Comparison of ENCODE assay signal across 13 cellular contexts in the genomic region with DNA sequence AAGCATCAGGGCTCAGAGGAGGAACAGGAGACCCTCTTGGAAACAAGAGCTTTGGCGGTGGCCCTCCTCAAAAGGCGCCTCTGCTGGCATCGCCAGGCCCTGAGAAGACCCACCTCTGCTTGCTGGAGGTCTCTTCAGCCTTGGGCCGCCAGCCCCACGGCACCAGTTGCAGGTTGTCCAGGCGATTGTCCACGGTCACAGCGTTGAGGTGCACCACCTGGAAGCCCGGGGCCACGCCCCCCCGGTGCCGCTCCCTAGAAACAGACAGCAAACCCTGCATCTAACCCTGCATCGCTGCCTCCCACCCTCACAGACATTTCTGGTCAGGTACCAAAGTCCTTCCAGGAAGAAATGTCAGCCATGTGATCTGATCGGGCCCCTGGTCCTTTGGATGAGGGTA. TPM values are rescaled to one million over a fixed set of nuclear protein-coding genes. Genes with fewer than 3 reads are reported as not detected.
DNase-seq lines count a peak whose midpoint lies in the region; ATAC-seq, FAIRE-seq and TF ChIP-seq lines count a peak whose summit lies in the region.
"Had no signal": no experiment of that assay in that cellular context is flagged by ENCODE, and none has a peak within 500 bp of the region (broad histone marks: within the 10 kb centered on the region; RNA-seq: fewer than 3 reads in every experiment).

No MANE protein-coding gene starts in this region.

- ATAC-seq in HepG2 (no peak), right lobe of liver (no peak), HG02763 (IDR thresholded peaks at IDR 0.05; ENCODE audit: unreplicated experiment) (no peak)

- H3K4me2 ChIP-seq in HepG2 (ENCODE audit: low read depth, low read length) = no peak overlapping the region

- DNase-seq in HepG2 (ENCODE audit: low spot score) (no peak), right lobe of liver (no peak), epidermal melanocyte (ENCODE audit: insufficient read length, low spot score) (peak; percentile 1), cerebellum (ENCODE audit: low spot score) (no peak)
- DNase-seq: 8988T; AML-193; C1 segment of cervical spinal cord; Calu3; CD4-positive, alpha-beta T cell; DMS 273 treated with DMSO at 0.1 percent for 48 hours; GM23248; H7 had no signal

- H3K4me3 ChIP-seq in HepG2 (replicated peaks in 1 of 3; ENCODE audit: insufficient read depth in 1 of 3, low read depth in 2 of 3, low read length in 3 of 3) (no peak overlapping the region), right lobe of liver (no peak overlapping the region)
- H3K4me3 ChIP-seq: GM23248 had no signal

- H3K4me1 ChIP-seq in HepG2 (ENCODE audit: insufficient read depth, low read length) (peaks cover 24% of the 10 kb centered on the region), right lobe of liver (peaks cover 0 to 12% (median 3%) of the 10 kb centered on the region in 4 donors)

- H3K9me3 ChIP-seq in HepG2 (ENCODE audit: low read length) (no peaks in the 10 kb centered on the region), right lobe of liver (no peaks in the 10 kb centered on the region)

- TF ChIP-seq RAD21 in HepG2 (CRISPR knock-in tag; IDR thresholded peaks at IDR 0.05) = no peak

- 94% methylated on average over 13 of the region's 14 CpGs for WGBS in HepG2 (ENCODE audit: low lambda C conversion rate)
- WGBS in right lobe of liver (ENCODE audit: insufficient coverage, low coverage, low lambda C conversion rate, missing lambda C conversion rate) = 100% methylated on average over 1 of the region's 14 CpGs

- intact Hi-C loops in HepG2 (cut with micrococcal nuclease; ENCODE audit: unreplicated experiment) (no loop called here), right lobe of liver (cut with DNase I) (no loop called here)

- peaks cover 19% of the 10 kb centered on the region for H3K79me2 ChIP-seq in HepG2 (ENCODE audit: insufficient read depth, low read length)

- CTCF ChIA-PET in HepG2 (lab: Yijun Ruan, JAX; ENCODE audit: low intra/inter-chr PET ratio, low total read pairs) = no interaction called here

- TF ChIP-seq EP300 in HepG2 (IDR thresholded peaks at IDR 0.05; ENCODE audit: low read depth in 2 of 2, low read length in 2 of 2) (no peak), HepG2 (CRISPR knock-in tag; IDR thresholded peaks at IDR 0.05; ENCODE audit: borderline replicate concordance) (no peak)

- H3K27me3 ChIP-seq in HepG2 (ENCODE audit: control insufficient read depth in 1 of 2, insufficient read depth in 2 of 2, low read length in 2 of 2) (no peaks in the 10 kb centered on the region), right lobe of liver (no peaks in the 10 kb centered on the region)

- H4K20me1 ChIP-seq in HepG2 (ENCODE audit: insufficient read depth, low read length) = no peaks in the 10 kb centered on the region

- no TSS peak for BruUV-seq in HepG2 (replicated peaks; lab: Mats Ljungman, UMichigan)

- no peak overlapping the region for H3K9ac ChIP-seq in HepG2 (ENCODE audit: insufficient read depth, low read depth, low read length)
- H3K9ac ChIP-seq: GM23248 had no signal

- TF ChIP-seq POLR2A in HepG2 (IDR thresholded peaks at IDR 0.05; ENCODE audit: insufficient read depth in 1 of 2, low read depth in 2 of 2, low read length in 2 of 2) (no peak), right lobe of liver (IDR thresholded peaks at IDR 0.05) (no peak)

- no peak overlapping the region for H2AFZ ChIP-seq in HepG2 (ENCODE audit: low read length)
- H2AFZ ChIP-seq: GM23248 had no signal

- in situ Hi-C loops in HepG2 (cut with HindIII; ENCODE audit: extremely low pct_ligation_motif_present, low pct_unique_long_range_greater_than_20kb) = no loop called here

- H3K36me3 ChIP-seq in HepG2 (replicated peaks in 1 of 2; ENCODE audit: control insufficient read depth in 1 of 2, insufficient read depth in 2 of 2, low read length in 2 of 2) (peaks cover 22 to 59% of the 10 kb centered on the region in 2 experiments), right lobe of liver (peaks cover 0 to 18% (median under 1%) of the 10 kb centered on the region in 4 donors)

- POLR2A ChIA-PET in HepG2 (lab: Yijun Ruan, JAX) = no interaction called here

- no peak for FAIRE-seq in HepG2 (lab: Jason Lieb, UNC)

- no peak overlapping the region for H3K27ac ChIP-seq in HepG2 (ENCODE audit: extremely low read length, insufficient read depth, low read length)
- H3K27ac ChIP-seq in right lobe of liver = no peak overlapping the region
- H3K27ac ChIP-seq: GM23248 had no signal

- TF ChIP-seq CTCF in HepG2 (CRISPR knock-in tag; IDR thresholded peaks at IDR 0.05) (no peak), right lobe of liver (IDR thresholded peaks at IDR 0.05) (no peak)

RNA-seq across cellular contexts. Expression of a gene that starts 3.5 kb away (rescaled TPM):
- total RNA-seq in HepG2 (2016; rRNA removed; fragmentation: Illumina TruSeq; extraction: Trizol) (29.6 and 38.7 TPM in 2 replicates), right lobe of liver (10 to 100 TPM in 2 of 6 experiments, 1 to 10 TPM in 4; 8.4 to 11.7 (median 9.0) TPM), cerebellum (12.7 TPM)
- 103 and 108 TPM in 2 replicates for total RNA-seq in HepG2 (2016; cell fraction: cytosol; rRNA removed; fragmentation: Illumina TruSeq; extraction: Trizol; ENCODE audit: low read depth)
- 26.0 and 40.1 TPM in 2 replicates for total RNA-seq in HepG2 (2016; cell fraction: insoluble cytoplasmic fraction; rRNA removed; fragmentation: Illumina TruSeq; extraction: Trizol)
- total RNA-seq in HepG2 (2016; cell fraction: membrane; rRNA removed; fragmentation: Illumina TruSeq; extraction: Trizol) = 93.6 and 97.4 TPM in 2 replicates
- 26.3 and 30.8 TPM in 2 replicates for total RNA-seq in HepG2 (2016; cell fraction: nucleus; rRNA removed; fragmentation: Illumina TruSeq; extraction: Trizol)
- 21.3 and 21.8 TPM in 2 replicates for polyA plus RNA-seq in HepG2 (2011; rRNA removed)
- polyA plus RNA-seq in HepG2 (2011; cell fraction: cytosol; rRNA removed) = 19.1 and 23.2 TPM in 2 replicates
- polyA plus RNA-seq in HepG2 (2011; cell fraction: nucleus; rRNA removed) = 46.9 and 49.7 TPM in 2 replicates
- 16.9 and 18.6 TPM in 2 replicates for polyA plus RNA-seq in HepG2 (2012)
- 80.6 TPM in 2 replicates for polyA plus RNA-seq in HepG2 (2016; cell fraction: cytosol; fragmentation: Illumina TruSeq; extraction: Trizol; ENCODE audit: low read depth)
- 32.1 and 34.5 TPM in 2 replicates for polyA plus RNA-seq in HepG2 (2016; cell fraction: insoluble cytoplasmic fraction; fragmentation: Illumina TruSeq; extraction: Trizol; ENCODE audit: low read depth)
- 89.7 and 93.0 TPM in 2 replicates for polyA plus RNA-seq in HepG2 (2016; cell fraction: membrane; fragmentation: Illumina TruSeq; extraction: Trizol; ENCODE audit: low read depth)
- 60.9 and 67.4 TPM in 2 replicates for polyA plus RNA-seq in HepG2 (2016; cell fraction: nucleus; fragmentation: Illumina TruSeq; extraction: Trizol; ENCODE audit: insufficient read depth, low read depth)
- 9.8 and 59.1 TPM in 2 replicates for polyA minus RNA-seq in HepG2 (2011; rRNA and poly(A)+ RNA removed; ENCODE audit: low replicate concordance)
- 6.4 and 6.5 TPM in 2 replicates for polyA minus RNA-seq in HepG2 (2011; cell fraction: cytosol; rRNA and poly(A)+ RNA removed)
- polyA minus RNA-seq in HepG2 (2011; cell fraction: nucleus; rRNA and poly(A)+ RNA removed) = 13.0 and 13.1 TPM in 2 replicates

RNA-seq across cellular contexts. Expression of a gene that starts 8.1 kb away (rescaled TPM):
- total RNA-seq in HepG2 (2016; rRNA removed; fragmentation: Illumina TruSeq; extraction: Trizol) (22.6 and 31.6 TPM in 2 replicates), right lobe of liver (10 to 100 TPM in 5 of 6 experiments, 1 to 10 TPM in 1; 9.2 to 17.8 (median 11.8) TPM), cerebellum (34.2 TPM)
- total RNA-seq in HepG2 (2016; cell fraction: cytosol; rRNA removed; fragmentation: Illumina TruSeq; extraction: Trizol; ENCODE audit: low read depth) = 23.7 and 28.0 TPM in 2 replicates
- 21.4 and 31.8 TPM in 2 replicates for total RNA-seq in HepG2 (2016; cell fraction: insoluble cytoplasmic fraction; rRNA removed; fragmentation: Illumina TruSeq; extraction: Trizol)
- 27.7 and 31.4 TPM in 2 replicates for total RNA-seq in HepG2 (2016; cell fraction: membrane; rRNA removed; fragmentation: Illumina TruSeq; extraction: Trizol)
- 34.5 and 40.2 TPM in 2 replicates for total RNA-seq in HepG2 (2016; cell fraction: nucleus; rRNA removed; fragmentation: Illumina TruSeq; extraction: Trizol)
- 27.6 and 36.9 TPM in 2 replicates for polyA plus RNA-seq in HepG2 (2011; rRNA removed)
- polyA plus RNA-seq in HepG2 (2011; cell fraction: cytosol; rRNA removed) = 15.3 and 20.0 TPM in 2 replicates
- 128 and 151 TPM in 2 replicates for polyA plus RNA-seq in HepG2 (2011; cell fraction: nucleus; rRNA removed)
- polyA plus RNA-seq in HepG2 (2012) = 15.1 and 23.7 TPM in 2 replicates
- 12.4 and 19.6 TPM in 2 replicates for polyA plus RNA-seq in HepG2 (2016; cell fraction: cytosol; fragmentation: Illumina TruSeq; extraction: Trizol; ENCODE audit: low read depth)
- 16.4 and 19.1 TPM in 2 replicates for polyA plus RNA-seq in HepG2 (2016; cell fraction: insoluble cytoplasmic fraction; fragmentation: Illumina TruSeq; extraction: Trizol; ENCODE audit: low read depth)
- 18.6 and 24.9 TPM in 2 replicates for polyA plus RNA-seq in HepG2 (2016; cell fraction: membrane; fragmentation: Illumina TruSeq; extraction: Trizol; ENCODE audit: low read depth)
- polyA plus RNA-seq in HepG2 (2016; cell fraction: nucleus; fragmentation: Illumina TruSeq; extraction: Trizol; ENCODE audit: insufficient read depth, low read depth) = 78.6 and 82.4 TPM in 2 replicates
- 13.7 and 46.0 TPM in 2 replicates for polyA minus RNA-seq in HepG2 (2011; rRNA and poly(A)+ RNA removed; ENCODE audit: low replicate concordance)
- 4.0 and 7.5 TPM in 2 replicates for polyA minus RNA-seq in HepG2 (2011; cell fraction: cytosol; rRNA and poly(A)+ RNA removed)
- polyA minus RNA-seq in HepG2 (2011; cell fraction: nucleus; rRNA and poly(A)+ RNA removed) = 27.8 and 33.3 TPM in 2 replicates

RNA-seq across cellular contexts. Expression of a gene that starts 18.6 kb away (rescaled TPM):
- total RNA-seq in HepG2 (2016; rRNA removed; fragmentation: Illumina TruSeq; extraction: Trizol) (13.4 and 21.7 TPM in 2 replicates), right lobe of liver (10 to 100 TPM; 19.1 to 45.0 (median 25.2) TPM), cerebellum (25.8 TPM)
- total RNA-seq in HepG2 (2016; cell fraction: cytosol; rRNA removed; fragmentation: Illumina TruSeq; extraction: Trizol; ENCODE audit: low read depth) = 8.4 and 10.0 TPM in 2 replicates
- 12.6 and 23.4 TPM in 2 replicates for total RNA-seq in HepG2 (2016; cell fraction: insoluble cytoplasmic fraction; rRNA removed; fragmentation: Illumina TruSeq; extraction: Trizol)
- 8.5 and 10.9 TPM in 2 replicates for total RNA-seq in HepG2 (2016; cell fraction: membrane; rRNA removed; fragmentation: Illumina TruSeq; extraction: Trizol)
- 14.0 and 15.0 TPM in 2 replicates for total RNA-seq in HepG2 (2016; cell fraction: nucleus; rRNA removed; fragmentation: Illumina TruSeq; extraction: Trizol)
- polyA plus RNA-seq in HepG2 (2011; rRNA removed) = 44.4 and 50.9 TPM in 2 replicates
- 23.8 and 38.3 TPM in 2 replicates for polyA plus RNA-seq in HepG2 (2011; cell fraction: cytosol; rRNA removed)
- 240 and 305 TPM in 2 replicates for polyA plus RNA-seq in HepG2 (2011; cell fraction: nucleus; rRNA removed)
- polyA plus RNA-seq in HepG2 (2012) = 16.2 and 19.0 TPM in 2 replicates
- 5.5 and 7.1 TPM in 2 replicates for polyA plus RNA-seq in HepG2 (2016; cell fraction: cytosol; fragmentation: Illumina TruSeq; extraction: Trizol; ENCODE audit: low read depth)
- polyA plus RNA-seq in HepG2 (2016; cell fraction: insoluble cytoplasmic fraction; fragmentation: Illumina TruSeq; extraction: Trizol; ENCODE audit: low read depth) = 13.7 and 16.1 TPM in 2 replicates
- polyA plus RNA-seq in HepG2 (2016; cell fraction: membrane; fragmentation: Illumina TruSeq; extraction: Trizol; ENCODE audit: low read depth) = 6.1 and 7.5 TPM in 2 replicates
- 53.7 and 57.4 TPM in 2 replicates for polyA plus RNA-seq in HepG2 (2016; cell fraction: nucleus; fragmentation: Illumina TruSeq; extraction: Trizol; ENCODE audit: insufficient read depth, low read depth)
- polyA minus RNA-seq in HepG2 (2011; rRNA and poly(A)+ RNA removed; ENCODE audit: low replicate concordance) = 48.5 and 187 TPM in 2 replicates
- polyA minus RNA-seq in HepG2 (2011; cell fraction: cytosol; rRNA and poly(A)+ RNA removed) = 10.7 and 12.0 TPM in 2 replicates
- polyA minus RNA-seq in HepG2 (2011; cell fraction: nucleus; rRNA and poly(A)+ RNA removed) = 32.6 and 32.9 TPM in 2 replicates

RNA-seq across cellular contexts. Expression of a gene that starts 32.0 kb away (rescaled TPM):
- total RNA-seq in HepG2 (2016; rRNA removed; fragmentation: Illumina TruSeq; extraction: Trizol) (19.2 and 23.0 TPM in 2 replicates), right lobe of liver (10 to 100 TPM; 26.8 to 51.9 (median 36.7) TPM), cerebellum (70.7 TPM)
- 32.6 and 34.0 TPM in 2 replicates for total RNA-seq in HepG2 (2016; cell fraction: cytosol; rRNA removed; fragmentation: Illumina TruSeq; extraction: Trizol; ENCODE audit: low read depth)
- total RNA-seq in HepG2 (2016; cell fraction: insoluble cytoplasmic fraction; rRNA removed; fragmentation: Illumina TruSeq; extraction: Trizol) = 15.2 and 25.2 TPM in 2 replicates
- 17.9 and 21.2 TPM in 2 replicates for total RNA-seq in HepG2 (2016; cell fraction: membrane; rRNA removed; fragmentation: Illumina TruSeq; extraction: Trizol)
- total RNA-seq in HepG2 (2016; cell fraction: nucleus; rRNA removed; fragmentation: Illumina TruSeq; extraction: Trizol) = 21.3 and 28.8 TPM in 2 replicates
- polyA plus RNA-seq in HepG2 (2011; rRNA removed) = 27.1 and 32.7 TPM in 2 replicates
- 15.3 and 21.9 TPM in 2 replicates for polyA plus RNA-seq in HepG2 (2011; cell fraction: cytosol; rRNA removed)
- polyA plus RNA-seq in HepG2 (2011; cell fraction: nucleus; rRNA removed) = 115 and 134 TPM in 2 replicates
- 23.7 and 24.3 TPM in 2 replicates for polyA plus RNA-seq in HepG2 (2012)
- polyA plus RNA-seq in HepG2 (2016; cell fraction: cytosol; fragmentation: Illumina TruSeq; extraction: Trizol; ENCODE audit: low read depth) = 2.4 TPM in 2 replicates
- 15.9 and 22.8 TPM in 2 replicates for polyA plus RNA-seq in HepG2 (2016; cell fraction: insoluble cytoplasmic fraction; fragmentation: Illumina TruSeq; extraction: Trizol; ENCODE audit: low read depth)
- polyA plus RNA-seq in HepG2 (2016; cell fraction: membrane; fragmentation: Illumina TruSeq; extraction: Trizol; ENCODE audit: low read depth) = 6.3 and 6.9 TPM in 2 replicates
- 70.5 and 71.6 TPM in 2 replicates for polyA plus RNA-seq in HepG2 (2016; cell fraction: nucleus; fragmentation: Illumina TruSeq; extraction: Trizol; ENCODE audit: insufficient read depth, low read depth)
- polyA minus RNA-seq in HepG2 (2011; rRNA and poly(A)+ RNA removed; ENCODE audit: low replicate concordance) = 74.8 and 208 TPM in 2 replicates
- polyA minus RNA-seq in HepG2 (2011; cell fraction: cytosol; rRNA and poly(A)+ RNA removed) = 20.1 and 23.4 TPM in 2 replicates
- 41.9 and 46.2 TPM in 2 replicates for polyA minus RNA-seq in HepG2 (2011; cell fraction: nucleus; rRNA and poly(A)+ RNA removed)

RNA-seq across cellular contexts. Expression of a gene that starts 35.2 kb away (rescaled TPM):
- 48.9 and 54.0 TPM in 2 replicates for total RNA-seq in HepG2 (2016; rRNA removed; fragmentation: Illumina TruSeq; extraction: Trizol)
- total RNA-seq in HepG2 (2016; cell fraction: cytosol; rRNA removed; fragmentation: Illumina TruSeq; extraction: Trizol; ENCODE audit: low read depth) = 48.5 and 55.5 TPM in 2 replicates
- total RNA-seq in HepG2 (2016; cell fraction: insoluble cytoplasmic fraction; rRNA removed; fragmentation: Illumina TruSeq; extraction: Trizol) = 53.0 and 54.1 TPM in 2 replicates
- 49.2 and 61.1 TPM in 2 replicates for total RNA-seq in HepG2 (2016; cell fraction: membrane; rRNA removed; fragmentation: Illumina TruSeq; extraction: Trizol)
- total RNA-seq in HepG2 (2016; cell fraction: nucleus; rRNA removed; fragmentation: Illumina TruSeq; extraction: Trizol) = 19.0 and 19.6 TPM in 2 replicates
- polyA plus RNA-seq in HepG2 (2011; rRNA removed) = 20.9 and 23.4 TPM in 2 replicates
- 18.5 and 46.9 TPM in 2 replicates for polyA plus RNA-seq in HepG2 (2011; cell fraction: cytosol; rRNA removed)
- polyA plus RNA-seq in HepG2 (2011; cell fraction: nucleus; rRNA removed) = 23.0 and 28.2 TPM in 2 replicates
- 15.6 and 26.9 TPM in 2 replicates for polyA plus RNA-seq in HepG2 (2012)
- polyA plus RNA-seq in HepG2 (2016; cell fraction: cytosol; fragmentation: Illumina TruSeq; extraction: Trizol; ENCODE audit: low read depth) = 54.8 and 61.0 TPM in 2 replicates
- 43.5 and 50.2 TPM in 2 replicates for polyA plus RNA-seq in HepG2 (2016; cell fraction: insoluble cytoplasmic fraction; fragmentation: Illumina TruSeq; extraction: Trizol; ENCODE audit: low read depth)
- polyA plus RNA-seq in HepG2 (2016; cell fraction: membrane; fragmentation: Illumina TruSeq; extraction: Trizol; ENCODE audit: low read depth) = 42.3 and 46.2 TPM in 2 replicates
- polyA plus RNA-seq in HepG2 (2016; cell fraction: nucleus; fragmentation: Illumina TruSeq; extraction: Trizol; ENCODE audit: insufficient read depth, low read depth) = 35.6 and 38.1 TPM in 2 replicates
- polyA minus RNA-seq in HepG2 (2011; rRNA and poly(A)+ RNA removed; ENCODE audit: low replicate concordance) = 6.4 and 7.1 TPM in 2 replicates
- 8.6 and 11.1 TPM in 2 replicates for polyA minus RNA-seq in HepG2 (2011; cell fraction: cytosol; rRNA and poly(A)+ RNA removed)
- 2.1 and 2.2 TPM in 2 replicates for polyA minus RNA-seq in HepG2 (2011; cell fraction: nucleus; rRNA and poly(A)+ RNA removed)
- 10 to 100 TPM; 43.4 to 97.8 (median 74.0) TPM for total RNA-seq in right lobe of liver
- total RNA-seq in cerebellum = 13.7 TPM
